Comparison of ENCODE assay signal across 9 cellular contexts in the genomic region with DNA sequence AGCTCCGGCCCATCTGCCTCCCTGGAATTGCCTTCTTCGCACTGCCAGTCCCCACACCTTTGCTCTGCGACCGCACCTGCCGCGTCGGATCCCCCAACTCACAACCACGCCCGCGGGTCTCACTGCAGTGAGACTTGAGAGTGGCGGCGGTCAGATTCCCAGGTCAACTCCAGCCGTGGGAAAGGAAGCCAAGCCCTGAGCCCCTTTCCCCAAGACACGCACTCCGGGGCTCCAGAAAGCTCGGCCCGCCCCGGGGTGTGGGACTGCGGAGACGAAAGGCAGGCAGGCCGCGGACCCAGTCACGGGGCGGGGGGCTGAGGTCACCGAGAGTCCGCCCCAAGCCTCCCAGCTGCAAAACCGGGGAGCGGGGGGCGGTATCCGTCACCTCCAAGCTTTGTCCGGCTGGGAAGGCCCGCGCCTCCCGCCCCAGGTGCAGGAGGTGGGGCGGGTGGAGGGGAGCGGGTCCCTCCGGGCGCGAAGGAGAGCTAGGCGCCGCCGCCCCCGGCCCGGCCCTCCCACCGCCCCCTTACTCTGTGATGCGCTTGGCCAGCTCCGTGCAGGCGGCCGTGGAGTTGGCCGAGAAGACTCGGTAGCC.
DNase-seq lines count a peak whose midpoint lies in the region; FAIRE-seq and TF ChIP-seq lines count a peak whose summit lies in the region.
"Had no signal": no experiment of that assay in that cellular context is flagged by ENCODE, and none has a peak within 500 bp of the region (broad histone marks: within the 10 kb centered on the region; RNA-seq: fewer than 3 reads in every experiment).

No MANE protein-coding gene starts in this region.

- FAIRE-seq in H54 (lab: Jason Lieb, UNC): no peak
- FAIRE-seq: colon had no signal

- peak overlapping the region; percentile 71 for H3K4me3 ChIP-seq in astrocyte of the spinal cord (ENCODE audit: low read depth, low read length)

- peak; percentile 69 for DNase-seq in DMS53 (lab: John Stamatoyannopoulos, UW)
- DNase-seq in DMS53 treated with DMSO at 0.1 percent for 48 hours (lab: John Stamatoyannopoulos, UW; ENCODE audit: unreplicated experiment): no peak
- peak; percentile 41 for DNase-seq in H54 (ENCODE audit: insufficient read length, low spot score)
- DNase-seq in NAMALWA (ENCODE audit: low spot score): peak; percentile 28
- no peak for DNase-seq in astrocyte of the spinal cord (ENCODE audit: low read depth, low spot score)
- peak; percentile 82 for DNase-seq in iPS-NIHi11 (ENCODE audit: low spot score)
- peak; percentile 3 for DNase-seq in stimulated activated CD4-positive, alpha-beta T cell treated with anti-CD3 and anti-CD28 coated beads, Interleukin-1b, Interleukin-23, amount 100 ng/mL, for 48 hours
- no peak for DNase-seq in NK-92 treated with Interleukin-12 subunit alpha and Interleukin-12 subunit beta, amount 100 ng/mL, for 24 hours (lab: John Stamatoyannopoulos, UW)

- in situ Hi-C loops in astrocyte of the spinal cord (cut with HindIII; ENCODE audit: low sequenced_read_pairs): no loop called here

- TF ChIP-seq CTCF in astrocyte of the spinal cord (IDR thresholded peaks at IDR 0.05; ENCODE audit: low read depth, low read length): no peak

- no peak for TF ChIP-seq POLR2A in H54 (IDR thresholded peaks at IDR 0.05; ENCODE audit: low read depth, low read length)

Comparison
In these comparisons a context has a peak if more than half of its experiments do, and no peak if none do; other contexts are left out.
1. DNase-seq: peak in DMS53 (single experiment), H54 (single experiment), NAMALWA (single experiment), iPS-NIHi11 (single experiment) and stimulated activated CD4-positive, alpha-beta T cell treated with anti-CD3 and anti-CD28 coated beads, Interleukin-1b, Interleukin-23, amount 100 ng/mL, for 48 hours (single experiment); none in DMS53 treated with DMSO at 0.1 percent for 48 hours (single experiment), astrocyte of the spinal cord (single experiment) and NK-92 treated with Interleukin-12 subunit alpha and Interleukin-12 subunit beta, amount 100 ng/mL, for 24 hours (single experiment).